Comparison of ENCODE assay signal across 1 cellular context in genomic region chr9:32552172-32552872, GRCh38.
TF ChIP-seq lines count a peak whose summit lies in the region.

TSS of gene SMIM27 (plus strand) at chr9:32552327. CDS start at chr9:32552435, 108 bp downstream.
TSS of gene TOPORS (minus strand) at chr9:32552586. CDS start at chr9:32552436, 150 bp downstream.

TF ChIP-seq in HEK293, 187 proteins besides CTCF, POLR2A, EP300 and RAD21 (continued from another document):
- TF ChIP-seq, protein P1, sequence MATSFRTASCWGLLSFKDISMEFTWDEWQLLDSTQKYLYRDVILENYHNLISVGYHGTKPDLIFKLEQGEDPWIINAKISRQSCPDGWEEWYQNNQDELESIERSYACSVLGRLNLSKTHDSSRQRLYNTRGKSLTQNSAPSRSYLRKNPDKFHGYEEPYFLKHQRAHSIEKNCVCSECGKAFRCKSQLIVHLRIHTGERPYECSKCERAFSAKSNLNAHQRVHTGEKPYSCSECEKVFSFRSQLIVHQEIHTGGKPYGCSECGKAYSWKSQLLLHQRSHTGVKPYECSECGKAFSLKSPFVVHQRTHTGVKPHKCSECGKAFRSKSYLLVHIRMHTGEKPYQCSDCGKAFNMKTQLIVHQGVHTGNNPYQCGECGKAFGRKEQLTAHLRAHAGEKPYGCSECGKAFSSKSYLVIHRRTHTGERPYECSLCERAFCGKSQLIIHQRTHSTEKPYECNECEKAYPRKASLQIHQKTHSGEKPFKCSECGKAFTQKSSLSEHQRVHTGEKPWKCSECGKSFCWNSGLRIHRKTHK (tag by site-specific recombination; IDR thresholded peaks at IDR 0.05): no peak
- TF ChIP-seq KLF16 (tag by site-specific recombination; IDR thresholded peaks at IDR 0.05) (peak; percentile 90), ZBTB8A (tag by site-specific recombination; IDR thresholded peaks at IDR 0.05) (peak; percentile 79), ZNF792 (tag by site-specific recombination; IDR thresholded peaks at IDR 0.05) (no peak), ZNF596 (tag by site-specific recombination; IDR thresholded peaks at IDR 0.05) (no peak), HOXA7 (CRISPR knock-in tag; IDR thresholded peaks at IDR 0.05; ENCODE audit: borderline replicate concordance) (no peak), EGR2 (tag by site-specific recombination; IDR thresholded peaks at IDR 0.05; ENCODE audit: low read depth) (peak; percentile 60; the same call in 1 of the 2 replicates), ZNF146 (tag by site-specific recombination; IDR thresholded peaks at IDR 0.05) (no peak), ZNF121 (tag by site-specific recombination; IDR thresholded peaks at IDR 0.05) (no peak), ZNF37A (tag by site-specific recombination; IDR thresholded peaks at IDR 0.05) (no peak), ZNF140 (tag by site-specific recombination; IDR thresholded peaks at IDR 0.05) (no peak), ZNF664 (tag by site-specific recombination; IDR thresholded peaks at IDR 0.05) (no peak), REST (tag by site-specific recombination; IDR thresholded peaks at IDR 0.05) (peak; percentile 22; the same call in 1 of the 2 replicates), PRDM10 (tag by site-specific recombination; IDR thresholded peaks at IDR 0.05) (peak; percentile 53; the same call in 1 of the 2 replicates), MYNN (tag by site-specific recombination; IDR thresholded peaks at IDR 0.05; ENCODE audit: borderline replicate concordance) (no peak), HOXC10 (CRISPR knock-in tag; IDR thresholded peaks at IDR 0.05) (no peak), ZNF837 (tag by site-specific recombination; IDR thresholded peaks at IDR 0.05) (no peak), ZNF670 (tag by site-specific recombination; IDR thresholded peaks at IDR 0.05; ENCODE audit: low read depth) (no peak), ZNF19 (tag by site-specific recombination; IDR thresholded peaks at IDR 0.05; ENCODE audit: low read depth) (no peak), TSHZ1 (tag by site-specific recombination; IDR thresholded peaks at IDR 0.05; ENCODE audit: borderline replicate concordance) (no peak), ZNF514 (tag by site-specific recombination; IDR thresholded peaks at IDR 0.05) (no peak), ZNF324 (tag by site-specific recombination; IDR thresholded peaks at IDR 0.05) (0 out of 2 replicates have a peak, but pooled peaks have one; percentile 63), ZNF571 (tag by site-specific recombination; IDR thresholded peaks at IDR 0.05) (no peak), ZFP37 (tag by site-specific recombination; IDR thresholded peaks at IDR 0.05) (0 out of 2 replicates have a peak, but pooled peaks have one; percentile 69), ZNF221 (tag by site-specific recombination; IDR thresholded peaks at IDR 0.05; ENCODE audit: borderline replicate concordance) (no peak), BCL11A (tag by site-specific recombination; IDR thresholded peaks at IDR 0.05; ENCODE audit: low read depth) (no peak), ZBTB17 (tag by site-specific recombination; IDR thresholded peaks at IDR 0.05) (peak; percentile 72), ZNF768 (tag by site-specific recombination; IDR thresholded peaks at IDR 0.05) (no peak), ZNF76 (tag by site-specific recombination; IDR thresholded peaks at IDR 0.05; ENCODE audit: borderline replicate concordance, low read depth) (peak; percentile 85), ZNF223 (tag by site-specific recombination; IDR thresholded peaks at IDR 0.05) (no peak), ZNF530 (tag by site-specific recombination; IDR thresholded peaks at IDR 0.05; ENCODE audit: low read depth) (no peak), ZFP3 (tag by site-specific recombination; IDR thresholded peaks at IDR 0.05; ENCODE audit: low read depth) (no peak), ZNF677 (tag by site-specific recombination; IDR thresholded peaks at IDR 0.05) (no peak)
- TF ChIP-seq, protein P2, sequence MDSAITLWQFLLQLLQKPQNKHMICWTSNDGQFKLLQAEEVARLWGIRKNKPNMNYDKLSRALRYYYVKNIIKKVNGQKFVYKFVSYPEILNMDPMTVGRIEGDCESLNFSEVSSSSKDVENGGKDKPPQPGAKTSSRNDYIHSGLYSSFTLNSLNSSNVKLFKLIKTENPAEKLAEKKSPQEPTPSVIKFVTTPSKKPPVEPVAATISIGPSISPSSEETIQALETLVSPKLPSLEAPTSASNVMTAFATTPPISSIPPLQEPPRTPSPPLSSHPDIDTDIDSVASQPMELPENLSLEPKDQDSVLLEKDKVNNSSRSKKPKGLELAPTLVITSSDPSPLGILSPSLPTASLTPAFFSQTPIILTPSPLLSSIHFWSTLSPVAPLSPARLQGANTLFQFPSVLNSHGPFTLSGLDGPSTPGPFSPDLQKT (IDR thresholded peaks at IDR 0.05; ENCODE audit: borderline replicate concordance, low read depth, low read length): no peak
- TF ChIP-seq, protein P3, sequence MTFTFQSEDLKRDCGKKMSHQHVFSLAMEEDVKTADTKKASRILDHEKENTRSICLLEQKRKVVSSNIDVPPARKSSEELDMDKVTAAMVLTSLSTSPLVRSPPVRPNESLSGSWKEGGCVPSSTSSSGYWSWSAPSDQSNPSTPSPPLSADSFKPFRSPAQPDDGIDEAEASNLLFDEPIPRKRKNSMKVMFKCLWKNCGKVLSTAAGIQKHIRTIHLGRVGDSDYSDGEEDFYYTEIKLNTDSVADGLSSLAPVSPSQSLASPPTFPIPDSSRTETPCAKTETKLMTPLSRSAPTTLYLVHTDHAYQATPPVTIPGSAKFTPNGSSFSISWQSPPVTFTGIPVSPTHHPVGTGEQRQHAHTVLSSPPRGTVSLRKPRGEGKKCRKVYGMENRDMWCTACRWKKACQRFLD (tag by site-specific recombination; IDR thresholded peaks at IDR 0.05): no peak
- TF ChIP-seq, protein P4, sequence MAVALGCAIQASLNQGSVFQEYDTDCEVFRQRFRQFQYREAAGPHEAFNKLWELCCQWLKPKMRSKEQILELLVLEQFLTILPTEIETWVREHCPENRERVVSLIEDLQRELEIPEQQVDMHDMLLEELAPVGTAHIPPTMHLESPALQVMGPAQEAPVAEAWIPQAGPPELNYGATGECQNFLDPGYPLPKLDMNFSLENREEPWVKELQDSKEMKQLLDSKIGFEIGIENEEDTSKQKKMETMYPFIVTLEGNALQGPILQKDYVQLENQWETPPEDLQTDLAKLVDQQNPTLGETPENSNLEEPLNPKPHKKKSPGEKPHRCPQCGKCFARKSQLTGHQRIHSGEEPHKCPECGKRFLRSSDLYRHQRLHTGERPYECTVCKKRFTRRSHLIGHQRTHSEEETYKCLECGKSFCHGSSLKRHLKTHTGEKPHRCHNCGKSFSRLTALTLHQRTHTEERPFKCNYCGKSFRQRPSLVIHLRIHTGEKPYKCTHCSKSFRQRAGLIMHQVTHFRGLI (tag by site-specific recombination; IDR thresholded peaks at IDR 0.05): 0 out of 2 replicates have a peak, but pooled peaks have one; percentile 21
- TF ChIP-seq, protein P5, sequence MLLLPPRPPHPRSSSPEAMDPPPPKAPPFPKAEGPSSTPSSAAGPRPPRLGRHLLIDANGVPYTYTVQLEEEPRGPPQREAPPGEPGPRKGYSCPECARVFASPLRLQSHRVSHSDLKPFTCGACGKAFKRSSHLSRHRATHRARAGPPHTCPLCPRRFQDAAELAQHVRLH (tag by site-specific recombination; IDR thresholded peaks at IDR 0.05): no peak
